22 cellular contexts compared by ENCODE assay signal in genomic region chrX:1111543-1112300, GRCh38.
DNase-seq lines count a peak whose midpoint lies in the region; ATAC-seq, FAIRE-seq and TF ChIP-seq lines count a peak whose summit lies in the region.
"Had no signal": no experiment of that assay in that cellular context is flagged by ENCODE, and none has a peak within 500 bp of the region (broad histone marks: within the 10 kb centered on the region; RNA-seq: fewer than 3 reads in every experiment).

No MANE protein-coding gene starts in this region.

- no peak overlapping the region for H3K4me3 ChIP-seq in upper lobe of right lung
- H3K4me3 ChIP-seq in mammary epithelial cell (replicated peaks in 1 of 3; ENCODE audit: insufficient read depth in 1 of 3, low read depth in 2 of 3, low read length in 3 of 3): no peak overlapping the region
- no peak overlapping the region for H3K4me3 ChIP-seq in MG63
- H3K4me3 ChIP-seq: gastrocnemius medialis, thyroid gland had no signal

- ATAC-seq in activated naive CD8-positive, alpha-beta T cell treated with anti-CD3 and anti-CD28 coated beads, Interleukin-2, amount 50 U/mL, for 24 hours: no peak
- no peak for ATAC-seq in central memory CD8-positive, alpha-beta T cell (replicated peaks; ENCODE audit: extremely low read depth, poor library complexity, severe bottlenecking)
- no peak for ATAC-seq in upper lobe of right lung
- ATAC-seq: gastrocnemius medialis, SK-N-SH treated with all-trans-retinoic acid at 6 μM for 48 hours had no signal

- no peaks in the 10 kb centered on the region for H3K4me1 ChIP-seq in upper lobe of right lung
- no peaks in the 10 kb centered on the region for H3K4me1 ChIP-seq in mammary epithelial cell (ENCODE audit: insufficient read depth, low read length)
- H3K4me1 ChIP-seq: gastrocnemius medialis, thyroid gland had no signal

- H3K79me2 ChIP-seq in mammary epithelial cell (ENCODE audit: insufficient read depth, low read length): no peaks in the 10 kb centered on the region

- H3K27ac ChIP-seq in upper lobe of right lung: no peak overlapping the region
- H3K27ac ChIP-seq in mammary epithelial cell (ENCODE audit: insufficient read depth, low read depth, low read length): no peak overlapping the region
- H3K27ac ChIP-seq: gastrocnemius medialis, thyroid gland had no signal

- H3K36me3 Mint-ChIP-seq in activated naive CD8-positive, alpha-beta T cell: no peaks in the 10 kb centered on the region
- H3K36me3 Mint-ChIP-seq in activated naive CD8-positive, alpha-beta T cell treated with anti-CD3 and anti-CD28 coated beads, Interleukin-2, amount 50 U/mL, for 24 hours (ENCODE audit: low read depth): no peaks in the 10 kb centered on the region
- H3K36me3 Mint-ChIP-seq in central memory CD8-positive, alpha-beta T cell (ENCODE audit: insufficient read depth): no peaks in the 10 kb centered on the region

- intact Hi-C loops in upper lobe of right lung (cut with DNase I): no loop called here
- intact Hi-C loops in mammary epithelial cell (cut with micrococcal nuclease): no loop called here

- H3K9me3 Mint-ChIP-seq in activated naive CD8-positive, alpha-beta T cell (ENCODE audit: low read depth): no peaks in the 10 kb centered on the region
- peaks cover 13% of the 10 kb centered on the region for H3K9me3 Mint-ChIP-seq in activated naive CD8-positive, alpha-beta T cell treated with anti-CD3 and anti-CD28 coated beads, Interleukin-2, amount 50 U/mL, for 24 hours
- H3K9me3 Mint-ChIP-seq in central memory CD8-positive, alpha-beta T cell: peaks cover 28% of the 10 kb centered on the region

- DNase-seq in activated naive CD8-positive, alpha-beta T cell treated with anti-CD3 and anti-CD28 coated beads, Interleukin-2, amount 50 U/mL, for 24 hours: no peak
- DNase-seq in central memory CD8-positive, alpha-beta T cell (ENCODE audit: low spot score in 2 of 2): no peak
- DNase-seq in mesenteric fat pad (ENCODE audit: low spot score) (peak; percentile 45), upper lobe of right lung (peak; percentile 21), mammary epithelial cell (no peak), urothelium cell line (ENCODE audit: low spot score) (no peak), MG63 (no peak)
- DNase-seq: activated CD4-positive, alpha-beta T cell treated with anti-CD3 and anti-CD28 coated beads for 1 hour; activated naive CD4-positive, alpha-beta T cell treated with anti-CD3 and anti-CD28 coated beads, Interleukin-2, amount 50 U/mL, for 16 hours; activated T-cell treated with anti-CD3 and anti-CD28 coated beads for 4 hours; dermis blood vessel endothelial cell; EL; erythroblast; gastrocnemius medialis; IMR-90; MM.1S; NCI-H1694 treated with DMSO at 0.1 percent for 48 hours; NCI-H345; NK-92 treated with Interleukin-12 subunit alpha and Interleukin-12 subunit beta, amount 100 ng/mL, for 24 hours; thyroid gland had no signal

- dilution Hi-C loops in mammary epithelial cell (cut with HindIII; ENCODE audit: low sequenced_read_pairs): no loop called here

- 4% methylated on average over 12 of the region's 18 CpGs for WGBS in mammary epithelial cell (ENCODE audit: low coverage, missing lambda C conversion rate)

- no peaks in the 10 kb centered on the region for H4K20me1 ChIP-seq in mammary epithelial cell (ENCODE audit: insufficient read depth, low read length)

- peak overlapping the region; percentile 60 for H3K4me3 Mint-ChIP-seq in activated naive CD8-positive, alpha-beta T cell
- no peak overlapping the region for H3K4me3 Mint-ChIP-seq in activated naive CD8-positive, alpha-beta T cell treated with anti-CD3 and anti-CD28 coated beads, Interleukin-2, amount 50 U/mL, for 24 hours
- H3K4me3 Mint-ChIP-seq in central memory CD8-positive, alpha-beta T cell: peak overlapping the region; percentile 14

- TF ChIP-seq CTCF in upper lobe of right lung (IDR thresholded peaks at IDR 0.05): no peak
- no peak for TF ChIP-seq CTCF in mammary epithelial cell (conservative IDR thresholded peaks at IDR 0.05 in 1 of 2, IDR thresholded peaks at IDR 0.05 in 1 of 2; ENCODE audit: extremely low read depth in 1 of 2, insufficient read depth in 1 of 2, low read depth in 1 of 2, low read length in 2 of 2)

- H3K36me3 ChIP-seq in upper lobe of right lung (no peaks in the 10 kb centered on the region), mammary epithelial cell (ENCODE audit: insufficient read depth, low read length) (no peaks in the 10 kb centered on the region), MG63 (no peaks in the 10 kb centered on the region)
- H3K36me3 ChIP-seq: gastrocnemius medialis, thyroid gland had no signal

- H3K9me3 ChIP-seq in upper lobe of right lung (no peaks in the 10 kb centered on the region), mammary epithelial cell (replicated peaks; ENCODE audit: insufficient read depth, low read length) (peaks cover 36% of the 10 kb centered on the region), MG63 (no peaks in the 10 kb centered on the region)
- H3K9me3 ChIP-seq: gastrocnemius medialis, thyroid gland had no signal

- in situ Hi-C loops in mammary epithelial cell (cut with MboI; ENCODE audit: low sequenced_read_pairs in 2 of 2): no loop called here

- BruUV-seq in mammary epithelial cell (replicated peaks; lab: Mats Ljungman, UMichigan): no TSS peak

- no peak for FAIRE-seq in urothelium cell line (lab: Jason Lieb, UNC)

- H3K27me3 ChIP-seq in upper lobe of right lung (peaks cover 17% of the 10 kb centered on the region), mammary epithelial cell (ENCODE audit: insufficient read depth, low read length) (no peaks in the 10 kb centered on the region), MG63 (no peaks in the 10 kb centered on the region)
- H3K27me3 ChIP-seq: gastrocnemius medialis, thyroid gland had no signal

- H3K4me2 ChIP-seq in mammary epithelial cell (ENCODE audit: insufficient read depth, low read depth, low read length): no peak overlapping the region

- CTCF ChIA-PET in mammary epithelial cell (lab: Charles Lee; ENCODE audit: low non-redundant PET): no interaction called here

- no peak overlapping the region for H3K27ac Mint-ChIP-seq in activated naive CD8-positive, alpha-beta T cell
- H3K27ac Mint-ChIP-seq in activated naive CD8-positive, alpha-beta T cell treated with anti-CD3 and anti-CD28 coated beads, Interleukin-2, amount 50 U/mL, for 24 hours: no peak overlapping the region
- no peak overlapping the region for H3K27ac Mint-ChIP-seq in central memory CD8-positive, alpha-beta T cell (ENCODE audit: low read depth)

- H3K4me1 Mint-ChIP-seq in activated naive CD8-positive, alpha-beta T cell (ENCODE audit: low read depth): peaks cover 8% of the 10 kb centered on the region
- peaks cover 3% of the 10 kb centered on the region for H3K4me1 Mint-ChIP-seq in activated naive CD8-positive, alpha-beta T cell treated with anti-CD3 and anti-CD28 coated beads, Interleukin-2, amount 50 U/mL, for 24 hours
- no peaks in the 10 kb centered on the region for H3K4me1 Mint-ChIP-seq in central memory CD8-positive, alpha-beta T cell

- H2AFZ ChIP-seq in mammary epithelial cell (ENCODE audit: low read depth, low read length): no peak overlapping the region

- H3K27me3 Mint-ChIP-seq in activated naive CD8-positive, alpha-beta T cell: peaks cover 16% of the 10 kb centered on the region
- H3K27me3 Mint-ChIP-seq in activated naive CD8-positive, alpha-beta T cell treated with anti-CD3 and anti-CD28 coated beads, Interleukin-2, amount 50 U/mL, for 24 hours: peaks cover 21% of the 10 kb centered on the region
- peaks cover 20% of the 10 kb centered on the region for H3K27me3 Mint-ChIP-seq in central memory CD8-positive, alpha-beta T cell

- H3K9ac ChIP-seq in mammary epithelial cell (ENCODE audit: insufficient read depth, low read length): no peak overlapping the region

Comparison
In these comparisons a context has a peak if more than half of its experiments do, and no peak if none do; other contexts are left out.
1. DNase-seq: peak in mesenteric fat pad (single experiment) and upper lobe of right lung (single experiment); none in activated naive CD8-positive, alpha-beta T cell treated with anti-CD3 and anti-CD28 coated beads, Interleukin-2, amount 50 U/mL, for 24 hours (single experiment), central memory CD8-positive, alpha-beta T cell (0 of 2), mammary epithelial cell (single experiment), urothelium cell line (single experiment) and MG63 (single experiment).